ENCODE assay signal across 8 cellular contexts in genomic region chr7:134645935-134646334, GRCh38. TPM values are rescaled to one million over a fixed set of nuclear protein-coding genes. Genes with fewer than 3 reads are reported as not detected.
DNase-seq lines count a peak whose midpoint lies in the region; FAIRE-seq and TF ChIP-seq lines count a peak whose summit lies in the region.

No MANE protein-coding gene starts in this region.

- H2AFZ ChIP-seq in OCI-LY3 (ENCODE audit: low read depth, low read length): peak overlapping the region; percentile 83

- intact Hi-C loops in esophagus squamous epithelium (cut with DNase I): no loop called here

- H3K9ac ChIP-seq in OCI-LY3 (ENCODE audit: low read length): peak overlapping the region; percentile 83

- H3K4me3 ChIP-seq in OCI-LY3 (ENCODE audit: low read length) (peak overlapping the region; percentile 82), esophagus squamous epithelium (peak overlapping the region; percentile 46 to 76 (median 72)), retinal pigment epithelial cell (ENCODE audit: low read length) (peak overlapping the region; percentile 96)

- TF ChIP-seq POLR2A in esophagus squamous epithelium (IDR thresholded peaks at IDR 0.05): no peak

- peak overlapping the region; percentile 37 for H3K27ac ChIP-seq in OCI-LY3 (ENCODE audit: low read length)
- peak overlapping the region; percentile 79 to 89 (median 84) for H3K27ac ChIP-seq in esophagus squamous epithelium

- DNase-seq in ELR (ENCODE audit: low read depth) (peak; percentile 59), esophagus squamous epithelium (lab: John Stamatoyannopoulos, UW) (no peak), retinal pigment epithelial cell (ENCODE audit: low read depth) (no peak), NCI-H2029 (lab: John Stamatoyannopoulos, UW) (no peak), T1000 (lab: John Stamatoyannopoulos, UW) (no peak), NCI-H2227 (lab: John Stamatoyannopoulos, UW; ENCODE audit: unreplicated experiment) (no peak), GM19239 (ENCODE audit: insufficient read length, low spot score) (no peak)

- WGBS in esophagus squamous epithelium, 2 donors: 2% methylated on average over 8 of the region's 8 CpGs

- H3K79me2 ChIP-seq in OCI-LY3 (ENCODE audit: low read length): peaks cover 15% of the 10 kb centered on the region

- H3K27me3 ChIP-seq in OCI-LY3 (ENCODE audit: low read depth, low read length): peaks cover 8% of the 10 kb centered on the region; the same call in 1 of the 2 replicates
- no peaks in the 10 kb centered on the region for H3K27me3 ChIP-seq in esophagus squamous epithelium

- H3K36me3 ChIP-seq in OCI-LY3 (replicated peaks; ENCODE audit: low read depth, low read length): peaks cover 8% of the 10 kb centered on the region
- H3K36me3 ChIP-seq in esophagus squamous epithelium: no peaks in the 10 kb centered on the region

- H4K20me1 ChIP-seq in OCI-LY3 (ENCODE audit: insufficient read depth, low read length): peaks cover 7% of the 10 kb centered on the region; the same call in 1 of the 2 replicates

- H3K9me3 ChIP-seq in OCI-LY3 (ENCODE audit: insufficient read depth, low read length): no peaks in the 10 kb centered on the region
- H3K9me3 ChIP-seq in esophagus squamous epithelium: no peaks in the 10 kb centered on the region

- no peak for FAIRE-seq in GM19239 (lab: Jason Lieb, UNC)

- TF ChIP-seq CTCF in OCI-LY3 (IDR thresholded peaks at IDR 0.05; ENCODE audit: low read depth, low read length): no peak
- TF ChIP-seq CTCF in esophagus squamous epithelium (IDR thresholded peaks at IDR 0.05): no peak
- no peak for TF ChIP-seq CTCF in retinal pigment epithelial cell (conservative IDR thresholded peaks at IDR 0.05; ENCODE audit: low read depth, low read length)

- H3K4me2 ChIP-seq in OCI-LY3 (ENCODE audit: low read length): peak overlapping the region; percentile 91

- H3K4me1 ChIP-seq in OCI-LY3 (ENCODE audit: low read length) (peaks cover 39% of the 10 kb centered on the region), esophagus squamous epithelium (peaks cover 10 to 29% (median 12%) of the 10 kb centered on the region in 3 donors)

RNA-seq across cellular contexts. Expression of gene BPGM, which starts 0.7 kb away (rescaled TPM):
- 10 to 100 TPM in 2 of 4 donors, 1 to 10 TPM in 2; 4.4 to 16.8 (median 11.3) TPM for total RNA-seq in esophagus squamous epithelium
